In the genomic region with DNA sequence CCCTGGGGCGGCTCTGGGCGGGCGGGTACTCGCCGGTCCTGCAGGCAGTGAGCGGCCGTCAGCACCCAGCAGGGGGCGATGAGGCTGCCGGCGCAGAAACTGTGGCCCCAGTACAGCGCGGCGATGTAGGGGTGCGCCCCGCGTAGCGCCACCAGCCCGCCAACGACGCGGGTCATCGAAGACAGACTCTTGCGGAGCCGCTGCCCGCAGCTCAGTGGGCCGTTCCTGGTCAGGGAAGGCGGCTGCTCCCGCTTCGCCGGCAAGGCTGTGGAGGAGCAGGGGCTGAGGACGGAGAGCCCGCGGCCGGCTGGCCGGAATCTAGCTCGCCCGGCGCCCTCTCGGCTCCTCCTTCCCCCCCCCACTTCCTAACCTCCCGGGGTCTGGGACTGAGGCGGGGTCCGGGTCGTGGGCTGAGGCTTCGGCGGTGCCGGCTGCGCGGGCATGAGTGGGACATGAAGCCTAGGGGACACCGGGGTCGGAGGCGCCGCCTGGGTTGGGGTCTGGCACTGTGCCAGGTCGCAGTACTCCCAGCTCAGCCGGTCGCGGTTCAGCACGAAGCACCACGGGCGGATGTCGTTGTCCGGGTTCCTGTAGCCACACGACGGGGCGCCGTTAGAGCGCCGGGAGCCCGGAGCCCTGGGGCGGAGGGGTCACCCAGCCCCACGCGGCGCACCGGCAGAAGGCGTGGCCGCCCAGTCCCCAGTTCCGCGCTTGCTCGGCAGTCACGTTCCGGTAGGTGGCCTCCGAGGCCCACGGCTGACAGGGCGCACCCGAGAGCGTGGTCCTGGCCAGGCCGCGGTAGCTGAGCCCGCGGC, we compare ENCODE assay signal across 1 cellular context.
TF ChIP-seq lines count a peak whose summit lies in the region.

No MANE protein-coding gene starts in this region.

TF ChIP-seq in HepG2, 621 proteins besides CTCF, POLR2A, EP300 and RAD21 (continues in another document):
- TF ChIP-seq, protein P1, sequence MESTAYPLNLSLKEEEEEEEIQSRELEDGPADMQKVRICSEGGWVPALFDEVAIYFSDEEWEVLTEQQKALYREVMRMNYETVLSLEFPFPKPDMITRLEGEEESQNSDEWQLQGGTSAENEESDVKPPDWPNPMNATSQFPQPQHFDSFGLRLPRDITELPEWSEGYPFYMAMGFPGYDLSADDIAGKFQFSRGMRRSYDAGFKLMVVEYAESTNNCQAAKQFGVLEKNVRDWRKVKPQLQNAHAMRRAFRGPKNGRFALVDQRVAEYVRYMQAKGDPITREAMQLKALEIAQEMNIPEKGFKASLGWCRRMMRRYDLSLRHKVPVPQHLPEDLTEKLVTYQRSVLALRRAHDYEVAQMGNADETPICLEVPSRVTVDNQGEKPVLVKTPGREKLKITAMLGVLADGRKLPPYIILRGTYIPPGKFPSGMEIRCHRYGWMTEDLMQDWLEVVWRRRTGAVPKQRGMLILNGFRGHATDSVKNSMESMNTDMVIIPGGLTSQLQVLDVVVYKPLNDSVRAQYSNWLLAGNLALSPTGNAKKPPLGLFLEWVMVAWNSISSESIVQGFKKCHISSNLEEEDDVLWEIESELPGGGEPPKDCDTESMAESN (CRISPR knock-in tag; conservative IDR thresholded peaks at IDR 0.05): no peak
- no peak for TF ChIP-seq ZNF883 (CRISPR knock-in tag; IDR thresholded peaks at IDR 0.05; ENCODE audit: not compliant biosample characterization)
- TF ChIP-seq, protein P2, sequence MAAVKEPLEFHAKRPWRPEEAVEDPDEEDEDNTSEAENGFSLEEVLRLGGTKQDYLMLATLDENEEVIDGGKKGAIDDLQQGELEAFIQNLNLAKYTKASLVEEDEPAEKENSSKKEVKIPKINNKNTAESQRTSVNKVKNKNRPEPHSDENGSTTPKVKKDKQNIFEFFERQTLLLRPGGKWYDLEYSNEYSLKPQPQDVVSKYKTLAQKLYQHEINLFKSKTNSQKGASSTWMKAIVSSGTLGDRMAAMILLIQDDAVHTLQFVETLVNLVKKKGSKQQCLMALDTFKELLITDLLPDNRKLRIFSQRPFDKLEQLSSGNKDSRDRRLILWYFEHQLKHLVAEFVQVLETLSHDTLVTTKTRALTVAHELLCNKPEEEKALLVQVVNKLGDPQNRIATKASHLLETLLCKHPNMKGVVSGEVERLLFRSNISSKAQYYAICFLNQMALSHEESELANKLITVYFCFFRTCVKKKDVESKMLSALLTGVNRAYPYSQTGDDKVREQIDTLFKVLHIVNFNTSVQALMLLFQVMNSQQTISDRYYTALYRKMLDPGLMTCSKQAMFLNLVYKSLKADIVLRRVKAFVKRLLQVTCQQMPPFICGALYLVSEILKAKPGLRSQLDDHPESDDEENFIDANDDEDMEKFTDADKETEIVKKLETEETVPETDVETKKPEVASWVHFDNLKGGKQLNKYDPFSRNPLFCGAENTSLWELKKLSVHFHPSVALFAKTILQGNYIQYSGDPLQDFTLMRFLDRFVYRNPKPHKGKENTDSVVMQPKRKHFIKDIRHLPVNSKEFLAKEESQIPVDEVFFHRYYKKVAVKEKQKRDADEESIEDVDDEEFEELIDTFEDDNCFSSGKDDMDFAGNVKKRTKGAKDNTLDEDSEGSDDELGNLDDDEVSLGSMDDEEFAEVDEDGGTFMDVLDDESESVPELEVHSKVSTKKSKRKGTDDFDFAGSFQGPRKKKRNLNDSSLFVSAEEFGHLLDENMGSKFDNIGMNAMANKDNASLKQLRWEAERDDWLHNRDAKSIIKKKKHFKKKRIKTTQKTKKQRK (IDR thresholded peaks at IDR 0.05; ENCODE audit: low read length): no peak
- peak; percentile 38 for TF ChIP-seq HDAC1 (CRISPR knock-in tag; IDR thresholded peaks at IDR 0.05)
- no peak for TF ChIP-seq SMAD3 (CRISPR knock-in tag; IDR thresholded peaks at IDR 0.05)
- TF ChIP-seq ZNF674 (CRISPR knock-in tag; IDR thresholded peaks at IDR 0.05; ENCODE audit: low read depth): no peak
- TF ChIP-seq EED (CRISPR knock-in tag; IDR thresholded peaks at IDR 0.05): no peak
- TF ChIP-seq ZNF143 (CRISPR knock-in tag; IDR thresholded peaks at IDR 0.05): no peak
- TF ChIP-seq ZNF101 (CRISPR knock-in tag; IDR thresholded peaks at IDR 0.05; ENCODE audit: borderline replicate concordance, low read depth): no peak
- TF ChIP-seq, protein P3, sequence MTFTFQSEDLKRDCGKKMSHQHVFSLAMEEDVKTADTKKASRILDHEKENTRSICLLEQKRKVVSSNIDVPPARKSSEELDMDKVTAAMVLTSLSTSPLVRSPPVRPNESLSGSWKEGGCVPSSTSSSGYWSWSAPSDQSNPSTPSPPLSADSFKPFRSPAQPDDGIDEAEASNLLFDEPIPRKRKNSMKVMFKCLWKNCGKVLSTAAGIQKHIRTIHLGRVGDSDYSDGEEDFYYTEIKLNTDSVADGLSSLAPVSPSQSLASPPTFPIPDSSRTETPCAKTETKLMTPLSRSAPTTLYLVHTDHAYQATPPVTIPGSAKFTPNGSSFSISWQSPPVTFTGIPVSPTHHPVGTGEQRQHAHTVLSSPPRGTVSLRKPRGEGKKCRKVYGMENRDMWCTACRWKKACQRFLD (CRISPR knock-in tag; IDR thresholded peaks at IDR 0.05; ENCODE audit: borderline replicate concordance): no peak
- no peak for TF ChIP-seq FOXO4 (CRISPR knock-in tag; conservative IDR thresholded peaks at IDR 0.05)
- no peak for TF ChIP-seq PBX3 (CRISPR knock-in tag; IDR thresholded peaks at IDR 0.05; ENCODE audit: borderline replicate concordance)
- no peak for TF ChIP-seq PHF5A (CRISPR knock-in tag; IDR thresholded peaks at IDR 0.05; ENCODE audit: low read depth, unreplicated experiment)
- no peak for TF ChIP-seq SMAD1 (CRISPR knock-in tag; IDR thresholded peaks at IDR 0.05; ENCODE audit: borderline replicate concordance, low read depth)
- TF ChIP-seq, protein P4, sequence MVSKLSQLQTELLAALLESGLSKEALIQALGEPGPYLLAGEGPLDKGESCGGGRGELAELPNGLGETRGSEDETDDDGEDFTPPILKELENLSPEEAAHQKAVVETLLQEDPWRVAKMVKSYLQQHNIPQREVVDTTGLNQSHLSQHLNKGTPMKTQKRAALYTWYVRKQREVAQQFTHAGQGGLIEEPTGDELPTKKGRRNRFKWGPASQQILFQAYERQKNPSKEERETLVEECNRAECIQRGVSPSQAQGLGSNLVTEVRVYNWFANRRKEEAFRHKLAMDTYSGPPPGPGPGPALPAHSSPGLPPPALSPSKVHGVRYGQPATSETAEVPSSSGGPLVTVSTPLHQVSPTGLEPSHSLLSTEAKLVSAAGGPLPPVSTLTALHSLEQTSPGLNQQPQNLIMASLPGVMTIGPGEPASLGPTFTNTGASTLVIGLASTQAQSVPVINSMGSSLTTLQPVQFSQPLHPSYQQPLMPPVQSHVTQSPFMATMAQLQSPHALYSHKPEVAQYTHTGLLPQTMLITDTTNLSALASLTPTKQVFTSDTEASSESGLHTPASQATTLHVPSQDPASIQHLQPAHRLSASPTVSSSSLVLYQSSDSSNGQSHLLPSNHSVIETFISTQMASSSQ (IDR thresholded peaks at IDR 0.05; ENCODE audit: low read depth): no peak
- TF ChIP-seq, protein P4 (CRISPR knock-in tag; IDR thresholded peaks at IDR 0.05; ENCODE audit: borderline replicate concordance): no peak
- TF ChIP-seq ZSCAN21 (CRISPR knock-in tag; IDR thresholded peaks at IDR 0.05; ENCODE audit: borderline replicate concordance): no peak
- TF ChIP-seq ZNF263 (CRISPR knock-in tag; IDR thresholded peaks at IDR 0.05): peak; percentile 92
- TF ChIP-seq PRDM10 (CRISPR knock-in tag; IDR thresholded peaks at IDR 0.05; ENCODE audit: low read depth): no peak
- peak; percentile 77 for TF ChIP-seq HNRNPK (IDR thresholded peaks at IDR 0.05; ENCODE audit: low read depth, low read length, poor library complexity, severe bottlenecking)
- no peak; the same call in 1 of the 2 replicates for TF ChIP-seq POGZ (CRISPR knock-in tag; IDR thresholded peaks at IDR 0.05)
- TF ChIP-seq, protein P5, sequence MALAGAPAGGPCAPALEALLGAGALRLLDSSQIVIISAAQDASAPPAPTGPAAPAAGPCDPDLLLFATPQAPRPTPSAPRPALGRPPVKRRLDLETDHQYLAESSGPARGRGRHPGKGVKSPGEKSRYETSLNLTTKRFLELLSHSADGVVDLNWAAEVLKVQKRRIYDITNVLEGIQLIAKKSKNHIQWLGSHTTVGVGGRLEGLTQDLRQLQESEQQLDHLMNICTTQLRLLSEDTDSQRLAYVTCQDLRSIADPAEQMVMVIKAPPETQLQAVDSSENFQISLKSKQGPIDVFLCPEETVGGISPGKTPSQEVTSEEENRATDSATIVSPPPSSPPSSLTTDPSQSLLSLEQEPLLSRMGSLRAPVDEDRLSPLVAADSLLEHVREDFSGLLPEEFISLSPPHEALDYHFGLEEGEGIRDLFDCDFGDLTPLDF (CRISPR knock-in tag; IDR thresholded peaks at IDR 0.05): no peak
- no peak for TF ChIP-seq GPN1 (CRISPR knock-in tag; IDR thresholded peaks at IDR 0.05; ENCODE audit: borderline replicate concordance)
- TF ChIP-seq ZNF563 (CRISPR knock-in tag; IDR thresholded peaks at IDR 0.05): no peak
- no peak for TF ChIP-seq NFATC3 (CRISPR knock-in tag; IDR thresholded peaks at IDR 0.05)
- no peak; the same call in 1 of the 2 replicates for TF ChIP-seq MED1 (CRISPR knock-in tag; IDR thresholded peaks at IDR 0.05)
- 0 out of 2 replicates have a peak, but pooled peaks have one; percentile 14 for TF ChIP-seq CBX5 (CRISPR knock-in tag; IDR thresholded peaks at IDR 0.05; ENCODE audit: borderline replicate concordance)
- TF ChIP-seq ZBTB20 (CRISPR knock-in tag; IDR thresholded peaks at IDR 0.05; ENCODE audit: borderline replicate concordance, low read depth): no peak
- TF ChIP-seq ZMYM3 (CRISPR knock-in tag; IDR thresholded peaks at IDR 0.05): no peak
- TF ChIP-seq TEAD3 (CRISPR knock-in tag; optimal IDR thresholded peaks at IDR 0.05; ENCODE audit: borderline replicate concordance): peak; percentile 9
- no peak for TF ChIP-seq ZMAT3 (CRISPR knock-in tag; conservative IDR thresholded peaks at IDR 0.05)
- no peak for TF ChIP-seq FOXP1 (IDR thresholded peaks at IDR 0.05)
- TF ChIP-seq FOXP1 (CRISPR knock-in tag; IDR thresholded peaks at IDR 0.05): no peak
